In genomic region chr4:150591284-150591874, GRCh38 we compare ENCODE assay signal across 14 cellular contexts. TPM values are rescaled to one million over a fixed set of nuclear protein-coding genes. Genes with fewer than 3 reads are reported as not detected.
DNase-seq lines count a peak whose midpoint lies in the region; ATAC-seq, FAIRE-seq and TF ChIP-seq lines count a peak whose summit lies in the region.
"Had no signal": no experiment of that assay in that cellular context is flagged by ENCODE, and none has a peak within 500 bp of the region (broad histone marks: within the 10 kb centered on the region; RNA-seq: fewer than 3 reads in every experiment).

No MANE protein-coding gene starts in this region.

- H3K27ac Mint-ChIP-seq in osteocyte (ENCODE audit: unreplicated experiment), result peak overlapping the region; percentile 87
- H3K27ac Mint-ChIP-seq: activated naive CD8-positive, alpha-beta T cell treated with anti-CD3 and anti-CD28 coated beads, Interleukin-2, amount 10 ng/mL, durations not matched to agents 7 days and 5 days had no signal

- H2AFZ ChIP-seq in H1 (ENCODE audit: low read length), result no peak overlapping the region

- peak overlapping the region in 3 of 4 experiments; percentile 15 to 45 (median 23); a peak in 5 of 8 replicates for H3K4me3 ChIP-seq in H1 (ENCODE audit: extremely low read depth in 1 of 4, insufficient read depth in 2 of 4, low read depth in 3 of 4, low read length in 4 of 4)
- H3K4me3 ChIP-seq: gastroesophageal sphincter had no signal

- CTCF ChIA-PET in H1 (lab: Charles Lee; ENCODE audit: partially characterized antibody), result interaction anchor here (0.9 to 1.7 kb wide), 7 partner anchors 7 to 369 kb away, joined by 3 to 5 read pairs (median 3); no protein-coding TSS in a partner anchor

- POLR2A ChIA-PET in H1 (lab: Charles Lee; ENCODE audit: partially characterized antibody), result interaction anchor here (0.7 to 2.1 kb wide), 3 partner anchors 11 to 43 kb away, joined by 3 to 11 read pairs (median 5); no protein-coding TSS in a partner anchor

- H3K4me1 ChIP-seq in H1 (replicated peaks in 1 of 4; ENCODE audit: control insufficient read depth in 3 of 4, insufficient read depth in 4 of 4, low read length in 3 of 4), result peaks cover 0 to 13% (median 5%) of the 10 kb centered on the region in 4 experiments; a peak in 4 of 7 replicates
- H3K4me1 ChIP-seq: gastroesophageal sphincter had no signal

- H3K4me2 ChIP-seq in H1 (ENCODE audit: insufficient read depth in 1 of 2, low read depth in 2 of 2, low read length in 2 of 2), result peak overlapping the region; percentile 59 to 80

- H3K56ac ChIP-seq in H1 (replicated peaks; ENCODE audit: insufficient read length, low read depth, low read length), result no peak overlapping the region

- TF ChIP-seq POLR2A in H1 (IDR thresholded peaks at IDR 0.05; ENCODE audit: control extremely low read depth in 1 of 2, low read depth in 2 of 2, low read length in 2 of 2), result no peak

- peak overlapping the region; percentile 99 for H3K4me3 Mint-ChIP-seq in osteocyte (ENCODE audit: unreplicated experiment)
- H3K4me3 Mint-ChIP-seq: activated naive CD8-positive, alpha-beta T cell treated with anti-CD3 and anti-CD28 coated beads, Interleukin-2, amount 10 ng/mL, durations not matched to agents 7 days and 5 days had no signal

- H3K36me3 ChIP-seq in H1 (ENCODE audit: control insufficient read depth in 2 of 4, insufficient read depth in 4 of 4, low read length in 3 of 4), result no peaks in the 10 kb centered on the region; a peak in 2 of 8 replicates

- H2BK15ac ChIP-seq in H1 (ENCODE audit: low read length), result no peak overlapping the region

- TF ChIP-seq RAD21 in H1 (IDR thresholded peaks at IDR 0.05 in 1 of 2, conservative IDR thresholded peaks at IDR 0.05 in 1 of 2; ENCODE audit: low read depth in 2 of 2, low read length in 2 of 2), result peak; percentile 2 to 12; a peak in 1 of 4 replicates

- H3K9me3 Mint-ChIP-seq in osteocyte (ENCODE audit: unreplicated experiment), result no peaks in the 10 kb centered on the region
- H3K9me3 Mint-ChIP-seq: activated naive CD8-positive, alpha-beta T cell treated with anti-CD3 and anti-CD28 coated beads, Interleukin-2, amount 10 ng/mL, durations not matched to agents 7 days and 5 days had no signal

- no peak overlapping the region for H4K91ac ChIP-seq in H1 (replicated peaks; ENCODE audit: insufficient read length, low read length)

- H2BK12ac ChIP-seq in H1 (ENCODE audit: low read depth, low read length), result 0 out of 2 replicates have a peak overlapping the region, but pooled peaks have one; percentile 43

- H3K4me1 Mint-ChIP-seq in osteocyte (ENCODE audit: unreplicated experiment), result peaks cover 70% of the 10 kb centered on the region
- H3K4me1 Mint-ChIP-seq: activated naive CD8-positive, alpha-beta T cell treated with anti-CD3 and anti-CD28 coated beads, Interleukin-2, amount 10 ng/mL, durations not matched to agents 7 days and 5 days had no signal

- no peak overlapping the region for H3K23ac ChIP-seq in H1 (ENCODE audit: insufficient read length)

- H3K79me1 ChIP-seq in H1 (ENCODE audit: low read depth, low read length), result no peaks in the 10 kb centered on the region

- no peaks in the 10 kb centered on the region for H3K79me2 ChIP-seq in H1 (ENCODE audit: control insufficient read depth in 1 of 2, insufficient read depth in 2 of 2, low read length in 2 of 2)

- no peak overlapping the region for H3K4ac ChIP-seq in H1 (replicated peaks; ENCODE audit: insufficient read length, low read depth, low read length)

- peak; percentile 5 for DNase-seq in DMS 273 (lab: John Stamatoyannopoulos, UW; ENCODE audit: unreplicated experiment)
- no peak for DNase-seq in DMS 273 treated with DMSO at 0.1 percent for 48 hours (lab: John Stamatoyannopoulos, UW)
- peak; percentile 28 for DNase-seq in NCI-H345 treated with DMSO at 0.1 percent for 48 hours (lab: John Stamatoyannopoulos, UW; ENCODE audit: unreplicated experiment)
- peak in 1 of 2 experiments; percentile 54 for DNase-seq in H1 (ENCODE audit: low read depth in 1 of 2, low spot score in 2 of 2)
- peak; percentile 91 for DNase-seq in osteocyte (ENCODE audit: extremely low spot score, unreplicated experiment)
- DNase-seq in ACHN, result no peak
- DNase-seq in HUDEP-2 (lab: John Stamatoyannopoulos, UW; ENCODE audit: unreplicated experiment in 76 of 76), result no peak
- DNase-seq: activated naive CD8-positive, alpha-beta T cell treated with anti-CD3 and anti-CD28 coated beads, Interleukin-2, amount 10 ng/mL, durations not matched to agents 7 days and 5 days; DMS79 treated with DMSO at 0.1 percent for 48 hours; T-helper 2 cell had no signal

- no peaks in the 10 kb centered on the region for H3K27me3 Mint-ChIP-seq in osteocyte (ENCODE audit: unreplicated experiment)
- H3K27me3 Mint-ChIP-seq: activated naive CD8-positive, alpha-beta T cell treated with anti-CD3 and anti-CD28 coated beads, Interleukin-2, amount 10 ng/mL, durations not matched to agents 7 days and 5 days had no signal

- no peak overlapping the region for H4K8ac ChIP-seq in H1 (ENCODE audit: extremely low read depth, insufficient read depth, low read length)

- H4K5ac ChIP-seq in H1 (ENCODE audit: insufficient read length, low read depth, low read length), result no peak overlapping the region

- H3K9me3 ChIP-seq in H1 (ENCODE audit: insufficient read depth in 2 of 2, low read depth in 1 of 2, low read length in 1 of 2), result no peaks in the 10 kb centered on the region
- H3K9me3 ChIP-seq: gastroesophageal sphincter had no signal

- H2AK5ac ChIP-seq in H1 (ENCODE audit: low read depth, low read length), result no peak overlapping the region

- H3K27me3 ChIP-seq in H1 (replicated peaks in 1 of 4; ENCODE audit: control insufficient read depth in 3 of 4, extremely low read depth in 1 of 4, insufficient read depth in 3 of 4, low read length in 3 of 4), result no peaks in the 10 kb centered on the region
- H3K27me3 ChIP-seq: gastroesophageal sphincter had no signal

- 6 to 100% methylated on average over 2 to 7 of the region's 7 CpGs for WGBS in H1 (ENCODE audit: extremely low coverage in 1 of 2, insufficient coverage in 1 of 2, insufficient read length in 1 of 2, insufficient replicate concordance in 2 of 2, low coverage in 1 of 2, low lambda C conversion rate in 2 of 2, missing lambda C conversion rate in 1 of 2), 2 experiments

- peak; percentile 82 for FAIRE-seq in H1 (lab: Jason Lieb, UNC)

- H3K36me3 Mint-ChIP-seq in osteocyte (ENCODE audit: unreplicated experiment), result peaks cover 2% of the 10 kb centered on the region

- ATAC-seq in HG02981 (IDR thresholded peaks at IDR 0.05; ENCODE audit: unreplicated experiment), result no peak
- ATAC-seq: gastroesophageal sphincter had no signal

- no peak overlapping the region for H2BK20ac ChIP-seq in H1 (ENCODE audit: low read length)

- no peak overlapping the region for H3K14ac ChIP-seq in H1 (ENCODE audit: insufficient read length)

- H4K20me1 ChIP-seq in H1 (replicated peaks in 1 of 2; ENCODE audit: control insufficient read depth in 1 of 2, insufficient read depth in 2 of 2, low read length in 2 of 2), result no peaks in the 10 kb centered on the region

- no peaks in the 10 kb centered on the region for H3K23me2 ChIP-seq in H1 (ENCODE audit: low read depth, low read length)

- in situ Hi-C loops in ACHN (cut with HindIII; ENCODE audit: low pct_ligation_motif_present, low pct_unique_long_range_greater_than_20kb, low sequenced_read_pairs), result no loop called here

- no peak overlapping the region for H2BK5ac ChIP-seq in H1 (ENCODE audit: low read depth, low read length)

- H3K9ac ChIP-seq in H1 (replicated peaks in 1 of 4; ENCODE audit: extremely low read depth in 1 of 4, low read depth in 3 of 4, low read length in 3 of 4), result no peak overlapping the region

- TF ChIP-seq CTCF in H1 (IDR thresholded peaks at IDR 0.05; ENCODE audit: control extremely low read depth in 1 of 3, insufficient read depth in 1 of 3, low read depth in 1 of 3, low read length in 3 of 3), result peak in 2 of 3 experiments; percentile 3 to 4; a peak in 1 of 4 replicates
- peak; percentile 31 for TF ChIP-seq CTCF in osteocyte (IDR thresholded peaks at IDR 0.05)

- no peak overlapping the region for H3K27ac ChIP-seq in H1 (ENCODE audit: low read depth, low read length)
- H3K27ac ChIP-seq: 22Rv1, gastroesophageal sphincter had no signal

- no peak for TF ChIP-seq EP300 in H1 (IDR thresholded peaks at IDR 0.05; ENCODE audit: borderline replicate concordance in 1 of 2, low read depth in 2 of 2, low read length in 2 of 2)

- H2BK120ac ChIP-seq in H1 (replicated peaks; ENCODE audit: low read depth, low read length), result no peak overlapping the region

- H3K18ac ChIP-seq in H1 (ENCODE audit: extremely low read depth, low read length), result peak overlapping the region; percentile 75; the same call in 1 of the 2 replicates

TF ChIP-seq in H1, 55 proteins besides CTCF, POLR2A, EP300 and RAD21:
- TF ChIP-seq MAX (IDR thresholded peaks at IDR 0.05) (peak; percentile 51; the same call in 1 of the 2 replicates), BACH1 (IDR thresholded peaks at IDR 0.05; ENCODE audit: low read length) (no peak), HDAC6 (IDR thresholded peaks at IDR 0.05; ENCODE audit: low read depth, low read length) (no peak), SP4 (IDR thresholded peaks at IDR 0.05; ENCODE audit: low read length) (0 out of 2 replicates have a peak, but pooled peaks have one; percentile 35), ASH2L (IDR thresholded peaks at IDR 0.05; ENCODE audit: low read length) (peak; percentile 13), RBBP5 (IDR thresholded peaks at IDR 0.05; ENCODE audit: borderline replicate concordance, low read depth, low read length) (0 out of 2 replicates have a peak, but pooled peaks have one; percentile 48), GABPA (IDR thresholded peaks at IDR 0.05; ENCODE audit: borderline replicate concordance, insufficient read depth, low read length) (no peak), TAF1 (IDR thresholded peaks at IDR 0.05; ENCODE audit: low read depth, low read length) (no peak), HDAC2 (IDR thresholded peaks at IDR 0.05; ENCODE audit: borderline replicate concordance in 1 of 2, low read depth in 2 of 2, low read length in 2 of 2) (0 out of 4 replicates have a peak, but pooled peaks of 1 of the 2 experiments have one; percentile 29)
TF ChIP-seq in H1: peak in this region for 5.

RNA-seq across cellular contexts. Expression of gene MAB21L2, which starts 9.4 kb away (rescaled TPM):
- total RNA-seq in H1 (2021; fragmentation: NEBNext Ultra II Directional; extraction: Animal tissue kit (Norgen Biotek cat#: 25700)), result 0.11 TPM in 1 of 2 replicates, not detected in the other
- 0.03 TPM in 2 replicates for polyA plus RNA-seq in H1 (2011; rRNA removed)
- 0.08 TPM for polyA plus RNA-seq in H1 (2011; cell fraction: cytosol; rRNA removed)
- 0.06 TPM for polyA plus RNA-seq in H1 (2011; cell fraction: nucleus; rRNA removed)
- polyA plus RNA-seq in H1 (2012, experiment 1 of 2), result 0.07 to 0.17 TPM in 2 of 4 replicates, not detected in the others
- 0.07 TPM for polyA plus RNA-seq in H1 (2012, experiment 2 of 2)
- polyA plus RNA-seq in H1 (2013, experiment 1 of 2), result 0.02 TPM
- polyA plus RNA-seq in H1 (2013, experiment 2 of 2), result 0.02 TPM
- polyA minus RNA-seq in H1 (2011; rRNA and poly(A)+ RNA removed), result 0.09 TPM in 1 of 2 replicates, not detected in the other
- not detected for polyA minus RNA-seq in H1 (2011; cell fraction: cytosol; rRNA and poly(A)+ RNA removed)
- polyA minus RNA-seq in H1 (2011; cell fraction: nucleus; rRNA and poly(A)+ RNA removed), result not detected
- total RNA-seq in osteocyte, result 67.2 and 72.1 TPM in 2 replicates
- total RNA-seq: activated naive CD8-positive, alpha-beta T cell treated with anti-CD3 and anti-CD28 coated beads, Interleukin-2, amount 10 ng/mL, durations not matched to agents 7 days and 5 days; renal cortical epithelial cell had no signal

Comparison
In these comparisons a context has a peak if more than half of its experiments do, and no peak if none do; other contexts are left out.
1. DNase-seq: peak in DMS 273 (single experiment), NCI-H345 treated with DMSO at 0.1 percent for 48 hours (single experiment) and osteocyte (single experiment); none in DMS 273 treated with DMSO at 0.1 percent for 48 hours (single experiment), ACHN (single experiment) and HUDEP-2 (0 of 76).
2. RNA of gene MAB21L2, which starts 9.4 kb away (total RNA-seq): 67.2 to 72.1 TPM in osteocyte; 0.11 TPM in H1; every median in the first group is over 10 times any median in the second.